ENCODE assay signal across 1 cellular context in genomic region chr20:10402938-10403593, GRCh38.
TF ChIP-seq lines count a peak whose summit lies in the region.

No MANE protein-coding gene starts in this region.

TF ChIP-seq in GM12878, 131 proteins besides CTCF, POLR2A, EP300 and RAD21:
- TF ChIP-seq SPI1 (IDR thresholded peaks at IDR 0.05; ENCODE audit: borderline replicate concordance, insufficient read depth, low read depth, low read length) = peak; percentile 37; the same call in 1 of the 2 replicates
- peak; percentile 49; the same call in 1 of the 2 replicates for TF ChIP-seq ATF7 (IDR thresholded peaks at IDR 0.05; ENCODE audit: low read depth)
- TF ChIP-seq, protein P1, sequence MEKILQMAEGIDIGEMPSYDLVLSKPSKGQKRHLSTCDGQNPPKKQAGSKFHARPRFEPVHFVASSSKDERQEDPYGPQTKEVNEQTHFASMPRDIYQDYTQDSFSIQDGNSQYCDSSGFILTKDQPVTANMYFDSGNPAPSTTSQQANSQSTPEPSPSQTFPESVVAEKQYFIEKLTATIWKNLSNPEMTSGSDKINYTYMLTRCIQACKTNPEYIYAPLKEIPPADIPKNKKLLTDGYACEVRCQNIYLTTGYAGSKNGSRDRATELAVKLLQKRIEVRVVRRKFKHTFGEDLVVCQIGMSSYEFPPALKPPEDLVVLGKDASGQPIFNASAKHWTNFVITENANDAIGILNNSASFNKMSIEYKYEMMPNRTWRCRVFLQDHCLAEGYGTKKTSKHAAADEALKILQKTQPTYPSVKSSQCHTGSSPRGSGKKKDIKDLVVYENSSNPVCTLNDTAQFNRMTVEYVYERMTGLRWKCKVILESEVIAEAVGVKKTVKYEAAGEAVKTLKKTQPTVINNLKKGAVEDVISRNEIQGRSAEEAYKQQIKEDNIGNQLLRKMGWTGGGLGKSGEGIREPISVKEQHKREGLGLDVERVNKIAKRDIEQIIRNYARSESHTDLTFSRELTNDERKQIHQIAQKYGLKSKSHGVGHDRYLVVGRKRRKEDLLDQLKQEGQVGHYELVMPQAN (conservative IDR thresholded peaks at IDR 0.05) = no peak
